In the genomic region with DNA sequence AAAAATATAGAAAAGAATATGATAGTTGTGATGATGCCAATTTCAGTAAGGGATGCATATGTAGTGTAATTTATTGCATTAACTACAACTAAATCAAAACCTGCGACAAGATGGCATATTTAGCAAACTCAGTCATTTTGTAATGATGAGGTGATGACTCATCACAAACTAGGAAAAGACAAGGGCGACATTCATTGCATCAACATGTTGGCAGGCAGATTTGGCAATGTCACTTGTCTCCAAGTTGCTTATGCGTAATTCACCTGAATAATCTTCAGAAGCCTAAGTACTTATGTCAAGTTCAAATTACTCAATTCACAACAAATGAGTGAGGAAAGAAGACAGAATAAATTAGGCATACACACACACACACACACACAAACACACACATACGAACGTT, we compare ENCODE assay signal across 25 cellular contexts.
DNase-seq lines count a peak whose midpoint lies in the region; ATAC-seq and TF ChIP-seq lines count a peak whose summit lies in the region.
"Had no signal": no experiment of that assay in that cellular context is flagged by ENCODE, and none has a peak within 500 bp of the region (broad histone marks: within the 10 kb centered on the region; RNA-seq: fewer than 3 reads in every experiment).

No MANE protein-coding gene starts in this region.

- in situ Hi-C loops in Caki2 (cut with HindIII; ENCODE audit: low pct_unique_long_range_greater_than_20kb, low sequenced_read_pairs): no loop called here
- in situ Hi-C loops in astrocyte of the spinal cord (cut with HindIII; ENCODE audit: low sequenced_read_pairs): no loop called here
- in situ Hi-C loops in ACHN (cut with HindIII; ENCODE audit: low pct_ligation_motif_present, low pct_unique_long_range_greater_than_20kb, low sequenced_read_pairs): no loop called here

- peaks cover 3% of the 10 kb centered on the region for H3K9me3 Mint-ChIP-seq in natural killer cell treated with Interleukin-12 subunit alpha and Interleukin-12 subunit beta and Interleukin-15 and Interleukin-18, amount 100 ng/mL, for 72 hours

- H3K4me3 Mint-ChIP-seq in natural killer cell treated with Interleukin-12 subunit alpha and Interleukin-12 subunit beta and Interleukin-15 and Interleukin-18, amount 100 ng/mL, for 72 hours: no peak overlapping the region
- H3K4me3 Mint-ChIP-seq: activated naive CD8-positive, alpha-beta T cell treated with anti-CD3 and anti-CD28 coated beads, Interleukin-2, amount 10 ng/mL, durations not matched to agents 7 days and 5 days; immature natural killer cell had no signal

- DNase-seq in Caki2 (ENCODE audit: low read depth) (peak; percentile 13), LHCN-M2 (ENCODE audit: low read depth) (peak; percentile 32), astrocyte of the spinal cord (ENCODE audit: low read depth, low spot score) (peak; percentile 16), left ventricle myocardium superior (no peak), ACHN (no peak)
- no peak for DNase-seq in natural killer cell treated with Interleukin-12 subunit alpha and Interleukin-12 subunit beta and Interleukin-15 and Interleukin-18, amount 100 ng/mL, for 72 hours (ENCODE audit: low spot score)
- DNase-seq: activated CD4-positive, CD25-positive, alpha-beta regulatory T cell treated with anti-CD3 and anti-CD28 coated beads, Interleukin-2, amount 50 U/mL, for 72 hours; activated CD8-positive, alpha-beta memory T cell treated with anti-CD3 and anti-CD28 coated beads for 24 hours; activated naive CD8-positive, alpha-beta T cell treated with anti-CD3 and anti-CD28 coated beads, Interleukin-2, amount 10 ng/mL, durations not matched to agents 7 days and 5 days; BE2C; dorsolateral prefrontal cortex; erythroblast; heart left ventricle; immature natural killer cell; NCI-H1694 treated with DMSO at 0.1 percent for 48 hours; NCI-H524 treated with DMSO at 0.1 percent for 48 hours; pancreas; stimulated activated CD8-positive, alpha-beta memory T cell treated with anti-CD3 and anti-CD28 coated beads, Interleukin-4, amount 100 ng/mL, for 48 hours; substantia nigra; T1000 had no signal

- H3K4me1 Mint-ChIP-seq in natural killer cell treated with Interleukin-12 subunit alpha and Interleukin-12 subunit beta and Interleukin-15 and Interleukin-18, amount 100 ng/mL, for 72 hours (ENCODE audit: low read depth in 2 of 2): no peaks in the 10 kb centered on the region
- H3K4me1 Mint-ChIP-seq: activated naive CD8-positive, alpha-beta T cell treated with anti-CD3 and anti-CD28 coated beads, Interleukin-2, amount 10 ng/mL, durations not matched to agents 7 days and 5 days; immature natural killer cell had no signal

- H3K4me3 ChIP-seq in astrocyte of the spinal cord (ENCODE audit: low read depth, low read length): no peak overlapping the region
- H3K4me3 ChIP-seq: cardiac muscle cell, dorsolateral prefrontal cortex, heart left ventricle, pancreas, SK-N-MC, smooth muscle cell had no signal

- no peaks in the 10 kb centered on the region for H3K27me3 Mint-ChIP-seq in natural killer cell treated with Interleukin-12 subunit alpha and Interleukin-12 subunit beta and Interleukin-15 and Interleukin-18, amount 100 ng/mL, for 72 hours
- H3K27me3 Mint-ChIP-seq: activated naive CD8-positive, alpha-beta T cell treated with anti-CD3 and anti-CD28 coated beads, Interleukin-2, amount 10 ng/mL, durations not matched to agents 7 days and 5 days had no signal

- intact Hi-C loops in left ventricle myocardium superior (cut with micrococcal nuclease): no loop called here

- no peak overlapping the region for H3K27ac Mint-ChIP-seq in natural killer cell treated with Interleukin-12 subunit alpha and Interleukin-12 subunit beta and Interleukin-15 and Interleukin-18, amount 100 ng/mL, for 72 hours
- H3K27ac Mint-ChIP-seq: activated naive CD8-positive, alpha-beta T cell treated with anti-CD3 and anti-CD28 coated beads, Interleukin-2, amount 10 ng/mL, durations not matched to agents 7 days and 5 days; immature natural killer cell had no signal

- ATAC-seq in left ventricle myocardium superior (peak; percentile 51), GM21515 (IDR thresholded peaks at IDR 0.05; ENCODE audit: unreplicated experiment) (no peak), HG03521 (IDR thresholded peaks at IDR 0.05; ENCODE audit: unreplicated experiment) (no peak)
- ATAC-seq in natural killer cell treated with Interleukin-12 subunit alpha and Interleukin-12 subunit beta and Interleukin-15 and Interleukin-18, amount 100 ng/mL, for 72 hours: no peak
- ATAC-seq: pancreas had no signal

- TF ChIP-seq CTCF in astrocyte of the spinal cord (IDR thresholded peaks at IDR 0.05; ENCODE audit: low read depth, low read length): no peak

- H3K36me3 Mint-ChIP-seq in natural killer cell treated with Interleukin-12 subunit alpha and Interleukin-12 subunit beta and Interleukin-15 and Interleukin-18, amount 100 ng/mL, for 72 hours: no peaks in the 10 kb centered on the region
- H3K36me3 Mint-ChIP-seq: activated naive CD8-positive, alpha-beta T cell treated with anti-CD3 and anti-CD28 coated beads, Interleukin-2, amount 10 ng/mL, durations not matched to agents 7 days and 5 days; immature natural killer cell had no signal

Comparison
In these comparisons a context has a peak if more than half of its experiments do, and no peak if none do; other contexts are left out.
1. DNase-seq: peak in Caki2 (single experiment), LHCN-M2 (single experiment) and astrocyte of the spinal cord (single experiment); none in left ventricle myocardium superior (single experiment), natural killer cell treated with Interleukin-12 subunit alpha and Interleukin-12 subunit beta and Interleukin-15 and Interleukin-18, amount 100 ng/mL, for 72 hours (single experiment) and ACHN (single experiment).